ENCODE assay signal across 7 cellular contexts in the genomic region with DNA sequence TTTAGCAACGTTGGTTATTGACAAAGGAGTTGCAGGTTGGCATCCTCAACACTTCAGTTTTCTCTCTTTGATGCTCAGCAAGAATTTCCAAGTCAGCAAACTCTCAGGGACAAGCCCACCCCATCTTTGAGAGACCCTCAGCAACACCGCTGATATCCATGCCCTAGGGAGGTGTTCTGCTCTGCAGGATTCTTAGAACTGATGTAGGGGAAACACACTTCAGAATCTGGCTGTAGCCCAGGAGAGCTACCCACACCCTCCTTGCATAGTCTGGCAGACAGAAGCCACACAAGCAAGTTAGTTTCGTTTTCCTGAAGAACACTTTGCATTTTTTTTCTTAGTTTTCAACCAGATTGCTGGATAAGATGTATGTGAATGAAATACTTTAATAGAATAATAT. TPM values are rescaled to one million over a fixed set of nuclear protein-coding genes. Genes with fewer than 3 reads are reported as not detected.
A peak's percentile ranks its signal among the peaks of the same experiment; 100 is the strongest.
DNase-seq lines count a peak whose midpoint lies in the region; ATAC-seq and TF ChIP-seq lines count a peak whose summit lies in the region.

No MANE protein-coding gene starts in this region.

- ATAC-seq in GM18511 (IDR thresholded peaks at IDR 0.05; ENCODE audit: unreplicated experiment), result peak; percentile 82
- peak; percentile 85 for ATAC-seq in HG02759 (IDR thresholded peaks at IDR 0.05; ENCODE audit: unreplicated experiment)
- peak; percentile 57 to 89 (median 78) for ATAC-seq in heart left ventricle

- H3K9me3 ChIP-seq in heart left ventricle, result no peaks in the 10 kb centered on the region

- peaks cover 36% of the 10 kb centered on the region for H3K4me1 Mint-ChIP-seq in activated T-helper 2 cell treated with anti-CD3 and anti-CD28 coated beads, Interferon-gamma antibody, Interleukin-2, Interleukin-4, amounts not matched to agents 10 μg/mL and 5 μg/mL and 100 μg/mL, durations not matched to agents 14 hours and 24 hours and 36 hours (ENCODE audit: low read depth)

- DNase-seq in NCI-H69 (lab: John Stamatoyannopoulos, UW) (peak; percentile 46), heart left ventricle (peak in 4 of 5 donors; percentile 25 to 40 (median 38)), NCI-H345 treated with DMSO at 0.1 percent for 48 hours (lab: John Stamatoyannopoulos, UW; ENCODE audit: unreplicated experiment) (no peak)
- DNase-seq in activated T-helper 2 cell treated with anti-CD3 and anti-CD28 coated beads, Interferon-gamma antibody, Interleukin-2, Interleukin-4, amounts not matched to agents 10 μg/mL and 5 μg/mL and 100 μg/mL, durations not matched to agents 14 hours and 24 hours and 36 hours (ENCODE audit: low spot score), result peak; percentile 22
- DNase-seq in stimulated activated CD4-positive, alpha-beta T cell treated with anti-CD3 and anti-CD28 coated beads, Interleukin-12 subunit alpha, Interleukin-12 subunit beta, amount 100 ng/mL, for 4 hours, result peak; percentile 3

- H3K9me3 Mint-ChIP-seq in activated T-helper 2 cell treated with anti-CD3 and anti-CD28 coated beads, Interferon-gamma antibody, Interleukin-2, Interleukin-4, amounts not matched to agents 10 μg/mL and 5 μg/mL and 100 μg/mL, durations not matched to agents 14 hours and 24 hours and 36 hours, result no peaks in the 10 kb centered on the region

- no peaks in the 10 kb centered on the region for H3K27me3 Mint-ChIP-seq in activated T-helper 2 cell treated with anti-CD3 and anti-CD28 coated beads, Interferon-gamma antibody, Interleukin-2, Interleukin-4, amounts not matched to agents 10 μg/mL and 5 μg/mL and 100 μg/mL, durations not matched to agents 14 hours and 24 hours and 36 hours (ENCODE audit: low read depth)

- WGBS in heart left ventricle, 4 donors, result 19 to 30% (median 20%) methylated on average over 3 of the region's 3 CpGs

- TF ChIP-seq POLR2A in heart left ventricle (IDR thresholded peaks at IDR 0.05), result no peak

- H3K4me1 ChIP-seq in heart left ventricle, result peaks cover 0 to 50% (median 8%) of the 10 kb centered on the region in 12 donors

- H3K36me3 ChIP-seq in heart left ventricle, result peaks cover 0 to 35% (median 28%) of the 10 kb centered on the region in 9 donors

- intact Hi-C loops in activated T-helper 2 cell treated with anti-CD3 and anti-CD28 coated beads, Interferon-gamma antibody, Interleukin-2, Interleukin-4, amounts not matched to agents 10 μg/mL and 5 μg/mL and 100 μg/mL, durations not matched to agents 14 hours and 24 hours and 36 hours (cut with micrococcal nuclease), result loop anchor here (1.0 to 2.0 kb wide), 2 partner anchors 29 to 85 kb away; partner anchors contain the start of gene VPS50
- intact Hi-C loops in heart left ventricle (cut with DNase I), result loop anchor here in 1 of 10 donors (10.0 kb wide), 1 partner anchor 77 kb away; the partner anchor contains the start of gene HEPACAM2

- H3K27ac Mint-ChIP-seq in activated T-helper 2 cell treated with anti-CD3 and anti-CD28 coated beads, Interferon-gamma antibody, Interleukin-2, Interleukin-4, amounts not matched to agents 10 μg/mL and 5 μg/mL and 100 μg/mL, durations not matched to agents 14 hours and 24 hours and 36 hours, result peak overlapping the region; percentile 89

- no peak for TF ChIP-seq CTCF in heart left ventricle (IDR thresholded peaks at IDR 0.05)

- peak overlapping the region; percentile 20 to 94 (median 57) for H3K27ac ChIP-seq in heart left ventricle

- H3K4me3 ChIP-seq in heart left ventricle, result peak overlapping the region; percentile 4 to 68 (median 50)

- peak overlapping the region; percentile 87 for H3K4me3 Mint-ChIP-seq in activated T-helper 2 cell treated with anti-CD3 and anti-CD28 coated beads, Interferon-gamma antibody, Interleukin-2, Interleukin-4, amounts not matched to agents 10 μg/mL and 5 μg/mL and 100 μg/mL, durations not matched to agents 14 hours and 24 hours and 36 hours (ENCODE audit: low read depth)

- peaks cover 13% of the 10 kb centered on the region for H3K36me3 Mint-ChIP-seq in activated T-helper 2 cell treated with anti-CD3 and anti-CD28 coated beads, Interferon-gamma antibody, Interleukin-2, Interleukin-4, amounts not matched to agents 10 μg/mL and 5 μg/mL and 100 μg/mL, durations not matched to agents 14 hours and 24 hours and 36 hours (ENCODE audit: low read depth)

- H3K27me3 ChIP-seq in heart left ventricle, result no peaks in the 10 kb centered on the region

RNA-seq across cellular contexts. Expression of gene SAMD9L, which starts 0.8 kb away (rescaled TPM):
- total RNA-seq in activated T-helper 2 cell treated with anti-CD3 and anti-CD28 coated beads, Interferon-gamma antibody, Interleukin-2, Interleukin-4, amounts not matched to agents 10 μg/mL and 5 μg/mL and 100 μg/mL, durations not matched to agents 14 hours and 24 hours and 36 hours, result 12.6 and 15.3 TPM in 2 replicates
- total RNA-seq in heart left ventricle, result 10 to 100 TPM in 1 of 9 donors, 1 to 10 TPM in 8; 4.1 to 38.3 (median 5.1) TPM
- 1 to 10 TPM; 2.1 to 2.7 TPM for polyA plus RNA-seq in heart left ventricle

RNA-seq across cellular contexts. Expression of gene SAMD9, which starts 29.6 kb away (rescaled TPM):
- total RNA-seq in activated T-helper 2 cell treated with anti-CD3 and anti-CD28 coated beads, Interferon-gamma antibody, Interleukin-2, Interleukin-4, amounts not matched to agents 10 μg/mL and 5 μg/mL and 100 μg/mL, durations not matched to agents 14 hours and 24 hours and 36 hours, result 9.3 and 9.4 TPM in 2 replicates
- total RNA-seq in heart left ventricle, result 1 to 10 TPM; 2.3 to 9.5 (median 3.4) TPM
- polyA plus RNA-seq in heart left ventricle, result 1 to 10 TPM; 1.1 to 1.4 TPM
